Comparison of ENCODE assay signal across 20 cellular contexts in the genomic region with DNA sequence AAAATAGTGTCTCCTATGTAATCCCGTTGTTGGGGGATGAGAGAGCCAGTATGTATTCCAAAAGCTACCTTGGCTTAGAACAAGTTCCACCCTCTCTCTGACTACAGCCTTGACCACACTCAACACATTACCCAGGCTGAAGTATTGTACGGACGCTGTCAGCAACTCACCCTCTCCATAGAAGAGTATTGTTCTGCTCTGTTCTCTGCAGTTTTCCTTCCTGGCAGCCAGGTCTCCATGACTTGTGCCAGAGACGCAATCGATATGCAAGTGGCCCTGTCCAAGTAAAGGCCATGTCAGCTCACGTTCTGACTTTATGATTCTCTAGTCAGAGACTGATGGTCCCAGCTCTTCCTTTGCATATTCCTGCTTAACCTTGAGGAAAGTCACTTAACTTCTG.
A peak's percentile ranks its signal among the peaks of the same experiment; 100 is the strongest.
DNase-seq lines count a peak whose midpoint lies in the region; ATAC-seq and TF ChIP-seq lines count a peak whose summit lies in the region.
"Had no signal": no experiment of that assay in that cellular context is flagged by ENCODE, and none has a peak within 500 bp of the region (broad histone marks: within the 10 kb centered on the region; RNA-seq: fewer than 3 reads in every experiment).

No MANE protein-coding gene starts in this region.

- no peak for TF ChIP-seq POLR2A in stomach (IDR thresholded peaks at IDR 0.05)

- no peaks in the 10 kb centered on the region for H3K27me3 ChIP-seq in stomach
- H3K27me3 ChIP-seq: BLaER1 had no signal

- H3K36me3 ChIP-seq in stomach = no peaks in the 10 kb centered on the region
- H3K36me3 ChIP-seq: BE2C, BLaER1 had no signal

- DNase-seq in NCI-H1694 (lab: John Stamatoyannopoulos, UW) (peak; percentile 49), NCI-H1694 treated with DMSO at 0.1 percent for 48 hours (lab: John Stamatoyannopoulos, UW) (no peak), Right ventricle myocardium superior (no peak), Right ventricle myocardium inferior (ENCODE audit: missing footprints) (no peak), NCI-H524 treated with DMSO at 0.1 percent for 48 hours (lab: John Stamatoyannopoulos, UW) (peak; percentile 33), SK-MEL-5 (ENCODE audit: low read depth, low spot score) (peak; percentile 84), stomach (no peak), iPS-NIHi7 (ENCODE audit: extremely low spot score) (no peak)
- DNase-seq: 8988T; ACHN; BE2C; C1 segment of cervical spinal cord; Caco-2; Calu3; CD4-positive, alpha-beta memory T cell; CD4-positive, CD25-positive, alpha-beta regulatory T cell; CD8-positive, alpha-beta memory T cell; DMS79 treated with DMSO at 0.1 percent for 48 hours; GF-D8 had no signal

- peaks cover 0 to 8% (median under 1%) of the 10 kb centered on the region in 4 donors for H3K4me1 ChIP-seq in stomach
- H3K4me1 ChIP-seq: BLaER1, Caco-2 had no signal

- ATAC-seq in Right ventricle myocardium superior (ENCODE audit: poor library complexity) = peak; percentile 35
- ATAC-seq in Right ventricle myocardium inferior = no peak

- 76 to 88% (median 82%) methylated on average over 6 of the region's 6 CpGs for WGBS in stomach, 5 donors

- no peak overlapping the region for H3K27ac ChIP-seq in stomach
- H3K27ac ChIP-seq: BLaER1 had no signal

- intact Hi-C loops in Right ventricle myocardium superior (cut with DNase I) (no loop called here), Right ventricle myocardium inferior (cut with DNase I) (no loop called here), stomach (cut with DNase I; ENCODE audit: low total_unique reads) (no loop called here)

- no peaks in the 10 kb centered on the region for H3K9me3 ChIP-seq in stomach
- H3K9me3 ChIP-seq: BE2C, BLaER1, Caco-2 had no signal

- H3K4me3 ChIP-seq in stomach = no peak overlapping the region
- H3K4me3 ChIP-seq: BLaER1 had no signal

- no peak for TF ChIP-seq EP300 in stomach (IDR thresholded peaks at IDR 0.05)

- no peak for TF ChIP-seq CTCF in stomach (IDR thresholded peaks at IDR 0.05)

- in situ Hi-C loops in SK-MEL-5 (cut with HindIII; ENCODE audit: low pct_unique_long_range_greater_than_20kb, low sequenced_read_pairs) = no loop called here

Comparison
In these comparisons a context has a peak if more than half of its experiments do, and no peak if none do; other contexts are left out.
1. DNase-seq: peak in NCI-H1694 (single experiment), NCI-H524 treated with DMSO at 0.1 percent for 48 hours (single experiment) and SK-MEL-5 (single experiment); none in NCI-H1694 treated with DMSO at 0.1 percent for 48 hours (single experiment), Right ventricle myocardium superior (single experiment), Right ventricle myocardium inferior (single experiment), stomach (single experiment) and iPS-NIHi7 (single experiment).